ENCODE assay signal across 8 cellular contexts in the genomic region with DNA sequence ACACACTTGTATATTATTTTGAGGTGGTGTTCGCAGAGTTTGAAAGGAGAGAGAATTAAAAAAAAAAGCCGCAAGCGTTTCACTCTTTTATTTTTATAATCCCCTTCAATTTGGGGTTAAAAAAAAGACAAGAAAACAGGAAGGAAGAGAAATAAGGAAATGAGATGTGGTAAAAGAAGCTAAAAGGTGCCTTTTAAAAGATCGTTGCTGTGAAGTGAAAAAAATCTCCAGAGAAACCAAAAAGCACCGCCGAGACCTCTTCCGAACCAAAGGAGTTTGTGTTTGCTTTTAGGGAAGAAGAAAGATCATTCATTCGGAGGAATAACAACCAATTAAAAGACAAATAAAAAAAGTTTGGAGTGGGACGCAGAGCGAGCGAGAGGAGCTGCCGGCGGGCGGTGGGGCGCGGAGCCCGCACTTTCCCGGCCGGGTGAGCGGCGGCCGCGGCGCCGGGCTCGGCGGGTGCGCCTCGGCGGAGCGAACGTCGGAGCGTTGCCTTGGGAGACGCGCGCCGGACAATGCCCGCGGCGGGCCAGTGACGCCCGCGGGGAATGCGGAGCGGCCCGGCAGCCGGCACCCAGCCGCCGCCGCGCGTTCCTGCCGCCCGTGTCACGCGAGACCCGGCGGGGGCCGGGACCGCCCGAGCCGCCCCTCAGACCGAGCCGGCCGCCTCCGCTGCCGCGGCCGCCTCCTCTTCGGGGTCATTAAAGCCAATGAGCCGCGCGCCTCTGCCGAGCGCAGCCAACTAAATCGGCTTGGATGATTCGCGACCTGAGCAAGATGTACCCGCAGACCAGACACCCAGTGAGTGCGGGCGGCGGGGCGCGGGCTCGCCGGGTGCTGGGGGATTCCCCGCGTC. TPM values are rescaled to one million over a fixed set of nuclear protein-coding genes. Genes with fewer than 3 reads are reported as not detected.
DNase-seq lines count a peak whose midpoint lies in the region; ATAC-seq and TF ChIP-seq lines count a peak whose summit lies in the region.

No MANE protein-coding gene starts in this region.

- H3K27me3 Mint-ChIP-seq in chondrocyte (ENCODE audit: low read depth): no peaks in the 10 kb centered on the region

- H3K9me3 Mint-ChIP-seq in chondrocyte (ENCODE audit: low read depth): no peaks in the 10 kb centered on the region

- no peaks in the 10 kb centered on the region for H3K27me3 ChIP-seq in layer of hippocampus (ENCODE audit: control insufficient read depth, insufficient read depth, low read length)

- peak overlapping the region; percentile 83 for H3K27ac ChIP-seq in layer of hippocampus (ENCODE audit: low read depth, low read length)

- TF ChIP-seq CTCF in chondrocyte (IDR thresholded peaks at IDR 0.05): no peak

- H3K27ac Mint-ChIP-seq in chondrocyte (ENCODE audit: unreplicated experiment): peak overlapping the region; percentile 54

- ATAC-seq in HG02759 (IDR thresholded peaks at IDR 0.05; ENCODE audit: unreplicated experiment): peak; percentile 1
- no peak for ATAC-seq in GM18520 (IDR thresholded peaks at IDR 0.05; ENCODE audit: unreplicated experiment)

- H3K4me1 Mint-ChIP-seq in chondrocyte (ENCODE audit: low read depth): peaks cover 38% of the 10 kb centered on the region

- DNase-seq in DMS53 (lab: John Stamatoyannopoulos, UW) (peak; percentile 76), T-helper 1 cell (peak in 4 of 5 donors; percentile 17 to 48 (median 35)), chondrocyte (ENCODE audit: low spot score) (no peak), NCI-H128 (lab: John Stamatoyannopoulos, UW; ENCODE audit: unreplicated experiment) (no peak)
- DNase-seq in stimulated activated CD4-positive, alpha-beta T cell treated with anti-CD3 and anti-CD28 coated beads, Interleukin-4, amount 100 ng/mL, for 24 hours: peak; percentile 41

- H3K4me3 Mint-ChIP-seq in chondrocyte (ENCODE audit: unreplicated experiment): peak overlapping the region; percentile 91

- H3K36me3 Mint-ChIP-seq in chondrocyte (ENCODE audit: low read depth): peaks cover 7% of the 10 kb centered on the region

RNA-seq across cellular contexts. Expression of a gene that starts 0.5 kb away (rescaled TPM):
- 62.3 to 82.5 TPM (median 66.0 TPM) in 3 replicates for total RNA-seq in chondrocyte

Comparison
In these comparisons a context has a peak if more than half of its experiments do, and no peak if none do; other contexts are left out.
1. DNase-seq: peak in DMS53 (single experiment), T-helper 1 cell (4 of 5) and stimulated activated CD4-positive, alpha-beta T cell treated with anti-CD3 and anti-CD28 coated beads, Interleukin-4, amount 100 ng/mL, for 24 hours (single experiment); none in chondrocyte (single experiment) and NCI-H128 (single experiment).